In genomic region chr2:1060372-1060771, GRCh38 we compare ENCODE assay signal across 35 cellular contexts.
"Had no signal": no experiment of that assay in that cellular context is flagged by ENCODE, and none has a peak within 500 bp of the region (broad histone marks: within the 10 kb centered on the region; RNA-seq: fewer than 3 reads in every experiment).

No MANE protein-coding gene starts in this region.

- H3K9me3 ChIP-seq: MG63 had no signal

- H3K4me3 ChIP-seq: MG63 had no signal

- DNase-seq: Karpas-422, Kasumi-1, MG63, MM.1S, MV-4-11, NCI-H1048, NCI-H1092, NCI-H1092 treated with DMSO at 0.1 percent for 48 hours, NCI-H1105, NCI-H1105 treated with DMSO at 0.1 percent for 48 hours, NCI-H1417, NCI-H1417 treated with DMSO at 0.1 percent for 48 hours, NCI-H1436, NCI-H1436 treated with DMSO at 0.1 percent for 48 hours, NCI-H146, NCI-H1694, NCI-H1694 treated with DMSO at 0.1 percent for 48 hours, NCI-H187, NCI-H187 treated with DMSO at 0.1 percent for 48 hours, NCI-H1930, NCI-H2029, NCI-H2029 treated with DMSO at 0.1 percent for 48 hours, NCI-H2081, NCI-H2081 treated with DMSO at 0.1 percent for 48 hours, NCI-H2107, NCI-H2171, NCI-H2171 treated with DMSO at 0.1 percent for 48 hours, NCI-H2227 treated with DMSO at 0.1 percent for 48 hours, NCI-H226, NCI-H345, NCI-H446, NCI-H446 treated with DMSO at 0.1 percent for 48 hours, NCI-H510A, NCI-H510A treated with DMSO at 0.1 percent for 48 hours, NCI-H524 had no signal

- H3K36me3 ChIP-seq: MG63 had no signal
